In genomic region chr14:91510171-91511013, GRCh38 we compare ENCODE assay signal across 1 cellular context.
TF ChIP-seq lines count a peak whose summit lies in the region.

TSS of gene PPP4R3A (minus strand) at chr14:91510310. CDS start at chr14:91509647, 663 bp downstream.

TF ChIP-seq in HepG2, 621 proteins besides CTCF, POLR2A, EP300 and RAD21 (continued from another document):
- no peak for TF ChIP-seq THRA (CRISPR knock-in tag; IDR thresholded peaks at IDR 0.05; ENCODE audit: borderline replicate concordance)
- TF ChIP-seq TBX3 (IDR thresholded peaks at IDR 0.05; ENCODE audit: borderline replicate concordance) = peak; percentile 49
- TF ChIP-seq ZNF362 (CRISPR knock-in tag; IDR thresholded peaks at IDR 0.05; ENCODE audit: borderline replicate concordance) = peak; percentile 20; the same call in 1 of the 2 replicates
- TF ChIP-seq, protein P1, sequence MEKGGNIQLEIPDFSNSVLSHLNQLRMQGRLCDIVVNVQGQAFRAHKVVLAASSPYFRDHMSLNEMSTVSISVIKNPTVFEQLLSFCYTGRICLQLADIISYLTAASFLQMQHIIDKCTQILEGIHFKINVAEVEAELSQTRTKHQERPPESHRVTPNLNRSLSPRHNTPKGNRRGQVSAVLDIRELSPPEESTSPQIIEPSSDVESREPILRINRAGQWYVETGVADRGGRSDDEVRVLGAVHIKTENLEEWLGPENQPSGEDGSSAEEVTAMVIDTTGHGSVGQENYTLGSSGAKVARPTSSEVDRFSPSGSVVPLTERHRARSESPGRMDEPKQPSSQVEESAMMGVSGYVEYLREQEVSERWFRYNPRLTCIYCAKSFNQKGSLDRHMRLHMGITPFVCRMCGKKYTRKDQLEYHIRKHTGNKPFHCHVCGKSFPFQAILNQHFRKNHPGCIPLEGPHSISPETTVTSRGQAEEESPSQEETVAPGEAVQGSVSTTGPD (CRISPR knock-in tag; IDR thresholded peaks at IDR 0.05) = no peak; the same call in 1 of the 2 replicates
- TF ChIP-seq ZNF639 (CRISPR knock-in tag; conservative IDR thresholded peaks at IDR 0.05) = peak; percentile 99
- TF ChIP-seq HMGXB3 (CRISPR knock-in tag; IDR thresholded peaks at IDR 0.05; ENCODE audit: borderline replicate concordance) = 0 out of 2 replicates have a peak, but pooled peaks have one; percentile 26
- no peak for TF ChIP-seq NCOA1 (CRISPR knock-in tag; IDR thresholded peaks at IDR 0.05)
- no peak for TF ChIP-seq MBD4 (IDR thresholded peaks at IDR 0.05; ENCODE audit: borderline replicate concordance, low read length)
- TF ChIP-seq SAFB2 (CRISPR knock-in tag; IDR thresholded peaks at IDR 0.05; ENCODE audit: borderline replicate concordance, low read depth) = peak; percentile 92; the same call in 1 of the 2 replicates
- no peak; the same call in 1 of the 2 replicates for TF ChIP-seq TSC22D2 (CRISPR knock-in tag; IDR thresholded peaks at IDR 0.05; ENCODE audit: borderline replicate concordance)
- peak; percentile 91; the same call in 1 of the 2 replicates for TF ChIP-seq SMAD1 (CRISPR knock-in tag; IDR thresholded peaks at IDR 0.05; ENCODE audit: borderline replicate concordance, low read depth)
- no peak; the same call in none of the 2 replicates for TF ChIP-seq AHDC1 (CRISPR knock-in tag; IDR thresholded peaks at IDR 0.05; ENCODE audit: borderline replicate concordance)
- TF ChIP-seq HCFC1 (IDR thresholded peaks at IDR 0.05; ENCODE audit: low read depth, low read length) = peak; percentile 62
- TF ChIP-seq ATF2 (CRISPR knock-in tag; IDR thresholded peaks at IDR 0.05) = peak; percentile 81
- peak; percentile 43 for TF ChIP-seq SRSF4 (IDR thresholded peaks at IDR 0.05; ENCODE audit: low read depth, low read length, poor library complexity, severe bottlenecking)
- TF ChIP-seq ZNF775 (CRISPR knock-in tag; IDR thresholded peaks at IDR 0.05; ENCODE audit: borderline replicate concordance) = peak; percentile 87; the same call in 1 of the 2 replicates
- TF ChIP-seq ZNF232 (CRISPR knock-in tag; IDR thresholded peaks at IDR 0.05; ENCODE audit: borderline replicate concordance) = 0 out of 2 replicates have a peak, but pooled peaks have one; percentile 21
- no peak; the same call in 1 of the 2 replicates for TF ChIP-seq CREB3 (CRISPR knock-in tag; IDR thresholded peaks at IDR 0.05)
